ENCODE assay signal across 8 cellular contexts in genomic region chr1:234960722-234961467, GRCh38.
DNase-seq lines count a peak whose midpoint lies in the region; ATAC-seq, FAIRE-seq and TF ChIP-seq lines count a peak whose summit lies in the region.

No MANE protein-coding gene starts in this region.

- no peak overlapping the region for H2AFZ ChIP-seq in fibroblast of lung (ENCODE audit: low read length)

- peak in 1 of 2 donors; percentile 24 for TF ChIP-seq POLR2A in Peyer's patch (IDR thresholded peaks at IDR 0.05)
- no peak for TF ChIP-seq POLR2A in gastrocnemius medialis (IDR thresholded peaks at IDR 0.05)

- intact Hi-C loops in gastrocnemius medialis (cut with DNase I; ENCODE audit: low total_unique reads), result no loop called here

- TF ChIP-seq CTCF in Peyer's patch (IDR thresholded peaks at IDR 0.05) (no peak), fibroblast of lung (conservative IDR thresholded peaks at IDR 0.05 in 1 of 2, IDR thresholded peaks at IDR 0.05 in 1 of 2; ENCODE audit: low read depth in 1 of 2, low read length in 2 of 2) (no peak), gastrocnemius medialis (IDR thresholded peaks at IDR 0.05 in 4 of 5, conservative IDR thresholded peaks at IDR 0.05 in 1 of 5) (no peak)

- no peaks in the 10 kb centered on the region for H3K27me3 ChIP-seq in Peyer's patch
- no peaks in the 10 kb centered on the region for H3K27me3 ChIP-seq in fibroblast of lung (ENCODE audit: control insufficient read depth, insufficient read depth, low read length)
- no peaks in the 10 kb centered on the region for H3K27me3 ChIP-seq in gastrocnemius medialis

- H3K27ac ChIP-seq in Peyer's patch (peak overlapping the region; percentile 77 to 97 (median 86)), fibroblast of lung (ENCODE audit: insufficient read depth, low read length) (peak overlapping the region; percentile 87), gastrocnemius medialis (peak overlapping the region; percentile 17 to 76 (median 58))

- H3K4me3 ChIP-seq in Peyer's patch (peak overlapping the region in 1 of 4 donors; percentile 22), fibroblast of lung (replicated peaks in 1 of 4; ENCODE audit: control extremely low read depth in 1 of 4, insufficient read depth in 1 of 4, low read depth in 3 of 4, low read length in 4 of 4) (no peak overlapping the region), gastrocnemius medialis (no peak overlapping the region)

- H3K4me2 ChIP-seq in fibroblast of lung (ENCODE audit: extremely low read depth, insufficient read depth, low read length), result peak overlapping the region; percentile 88

- H4K20me1 ChIP-seq in fibroblast of lung (ENCODE audit: control insufficient read depth, extremely low read depth, insufficient read depth, low read length), result no peaks in the 10 kb centered on the region

- DNase-seq in GM18507 (ENCODE audit: extremely low spot score, insufficient read length, low read depth), result no peak
- DNase-seq in Peyer's patch, result peak; percentile 20 to 84 (median 82)
- peak in 1 of 2 donors; percentile 64 for DNase-seq in fibroblast of lung (ENCODE audit: low read depth in 2 of 2)
- DNase-seq in gastrocnemius medialis, result no peak
- no peak for DNase-seq in NCI-H82 (lab: John Stamatoyannopoulos, UW)
- no peak for DNase-seq in kidney glomerular epithelial cell (lab: John Stamatoyannopoulos, UW)

- H3K4me1 ChIP-seq in Peyer's patch (peaks cover 17 to 93% (median 47%) of the 10 kb centered on the region in 4 donors), fibroblast of lung (ENCODE audit: control insufficient read depth, extremely low read depth, insufficient read depth, low read length) (peaks cover 44% of the 10 kb centered on the region), gastrocnemius medialis (peaks cover 59 to 62% of the 10 kb centered on the region in 2 donors)

- peak; percentile 42 for FAIRE-seq in GM18507 (lab: Jason Lieb, UNC)

- no peaks in the 10 kb centered on the region for H3K79me2 ChIP-seq in fibroblast of lung (ENCODE audit: control insufficient read depth, insufficient read depth, low read length)

- ATAC-seq in gastrocnemius medialis, result no peak
- ATAC-seq in GM18907 (IDR thresholded peaks at IDR 0.05; ENCODE audit: unreplicated experiment), result no peak
- ATAC-seq in GM18870 (IDR thresholded peaks at IDR 0.05; ENCODE audit: unreplicated experiment), result no peak

- H3K9me3 ChIP-seq in Peyer's patch (no peaks in the 10 kb centered on the region), fibroblast of lung (ENCODE audit: control insufficient read depth, insufficient read depth, low read depth, low read length) (no peaks in the 10 kb centered on the region), gastrocnemius medialis (no peaks in the 10 kb centered on the region)

- no peaks in the 10 kb centered on the region for H3K36me3 ChIP-seq in Peyer's patch
- H3K36me3 ChIP-seq in fibroblast of lung (ENCODE audit: control insufficient read depth, insufficient read depth, low read length), result no peaks in the 10 kb centered on the region
- no peaks in the 10 kb centered on the region for H3K36me3 ChIP-seq in gastrocnemius medialis

- no peak overlapping the region for H3K9ac ChIP-seq in fibroblast of lung (ENCODE audit: insufficient read depth, low read length)

- in situ Hi-C loops in gastrocnemius medialis (cut with MboI; ENCODE audit: low sequenced_read_pairs in 4 of 4), result no loop called here

Comparison
In these comparisons a context has a peak if more than half of its experiments do, and no peak if none do; other contexts are left out.
1. DNase-seq: peak in Peyer's patch (3 of 3); none in GM18507 (single experiment), gastrocnemius medialis (0 of 2), NCI-H82 (single experiment) and kidney glomerular epithelial cell (single experiment).
2. Peak in every context shown above with its lines, with median percentiles within 50 percentile points of each other: H3K27ac ChIP-seq.